31 cellular contexts compared by ENCODE assay signal in the genomic region with DNA sequence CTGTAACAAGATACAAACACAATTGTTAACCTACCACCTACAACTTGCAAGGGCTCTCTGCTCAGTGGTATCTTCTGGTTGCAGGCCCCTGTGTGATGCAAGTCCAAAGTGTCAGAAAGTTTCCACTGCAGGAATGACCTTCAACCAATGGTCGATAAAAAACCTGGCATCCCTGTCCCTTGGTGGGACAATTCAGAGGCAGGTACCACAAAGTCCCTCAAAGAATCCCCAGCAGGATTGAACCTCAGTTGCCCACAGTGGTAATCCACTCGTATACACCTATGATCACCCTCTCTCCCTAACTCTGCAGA. TPM values are rescaled to one million over a fixed set of nuclear protein-coding genes. Genes with fewer than 3 reads are reported as not detected.
A peak's percentile ranks its signal among the peaks of the same experiment; 100 is the strongest.
DNase-seq lines count a peak whose midpoint lies in the region; ATAC-seq and TF ChIP-seq lines count a peak whose summit lies in the region.
"Had no signal": no experiment of that assay in that cellular context is flagged by ENCODE, and none has a peak within 500 bp of the region (broad histone marks: within the 10 kb centered on the region; RNA-seq: fewer than 3 reads in every experiment).

No MANE protein-coding gene starts in this region.

- H3K4me3 ChIP-seq in right atrium auricular region, result no peak overlapping the region
- H3K4me3 ChIP-seq: esophagus squamous epithelium, skin epidermis, upper lobe of left lung had no signal

- intact Hi-C loops in Right ventricle myocardium inferior (cut with DNase I), result no loop called here

- H3K4me1 Mint-ChIP-seq in central memory CD8-positive, alpha-beta T cell, result peaks cover 13% of the 10 kb centered on the region

- peak overlapping the region in 1 of 2 donors; percentile 40 for H3K27ac ChIP-seq in right atrium auricular region
- H3K27ac ChIP-seq: esophagus squamous epithelium, skin epidermis, upper lobe of left lung, VCaP had no signal

- H3K9me3 Mint-ChIP-seq in central memory CD8-positive, alpha-beta T cell, result no peaks in the 10 kb centered on the region
- H3K9me3 Mint-ChIP-seq: activated CD4-positive, alpha-beta T cell treated with anti-CD3 and anti-CD28 coated beads, Interleukin-2, amount 10 ng/mL, durations not matched to agents 7 days and 5 days; activated T-cell treated with anti-CD3 and anti-CD28 coated beads, Interleukin-2, amount 50 U/mL, for 24 hours; CD4-positive, alpha-beta T cell; stimulated activated naive B cell treated with anti-CD40 and anti-IgM and Interleukin-4, amounts not matched to agents 10 μg/mL and 1 μg/mL and 100 μg/mL, for 72 hours had no signal

- no peaks in the 10 kb centered on the region for H3K27me3 ChIP-seq in right atrium auricular region
- H3K27me3 ChIP-seq: esophagus squamous epithelium, upper lobe of left lung had no signal

- no peak for TF ChIP-seq CTCF in right atrium auricular region (IDR thresholded peaks at IDR 0.05)

- DNase-seq in Right ventricle myocardium inferior (ENCODE audit: missing footprints) (no peak), right atrium auricular region (ENCODE audit: low spot score) (no peak), left lobe of liver (ENCODE audit: low spot score) (peak; percentile 65), hippocampal formation (lab: John Stamatoyannopoulos, UW) (no peak), NK-92 (lab: John Stamatoyannopoulos, UW; ENCODE audit: unreplicated experiment) (no peak)
- DNase-seq in central memory CD8-positive, alpha-beta T cell (ENCODE audit: low spot score in 2 of 2), result no peak
- no peak for DNase-seq in activated effector memory CD4-positive, alpha-beta T cell treated with Interleukin-2 at 50 U/mL for 16 hours
- DNase-seq: activated CD4-positive, alpha-beta T cell treated with anti-CD3 and anti-CD28 coated beads, Interleukin-2, amount 10 ng/mL, durations not matched to agents 7 days and 5 days; activated gamma-delta T cell; activated naive CD8-positive, alpha-beta T cell treated with anti-CD3 and anti-CD28 coated beads for 36 hours; activated T-cell treated with anti-CD3 and anti-CD28 coated beads, Interleukin-2, amount 50 U/mL, for 24 hours; anterior cingulate cortex; CD4-positive, alpha-beta T cell; esophagus squamous epithelium; foreskin melanocyte; Kasumi-1; NCI-H1436; NCI-H2081 treated with DMSO at 0.1 percent for 48 hours; NCI-H345; NCI-H748 treated with DMSO at 0.1 percent for 48 hours; nephron progenitor cell; SIG-M5; stimulated activated naive B cell treated with anti-CD40 and anti-IgM and Interleukin-4, amounts not matched to agents 10 μg/mL and 1 μg/mL and 100 μg/mL, for 72 hours; substantia nigra; T-helper 9 cell; upper lobe of left lung had no signal

- peaks cover 9% of the 10 kb centered on the region for H3K36me3 ChIP-seq in right atrium auricular region

- H3K4me3 Mint-ChIP-seq in central memory CD8-positive, alpha-beta T cell, result no peak overlapping the region
- H3K4me3 Mint-ChIP-seq: activated CD4-positive, alpha-beta T cell treated with anti-CD3 and anti-CD28 coated beads, Interleukin-2, amount 10 ng/mL, durations not matched to agents 7 days and 5 days; activated naive CD8-positive, alpha-beta T cell treated with anti-CD3 and anti-CD28 coated beads for 36 hours; activated T-cell treated with anti-CD3 and anti-CD28 coated beads, Interleukin-2, amount 50 U/mL, for 24 hours; CD4-positive, alpha-beta T cell; nephron progenitor cell; stimulated activated naive B cell treated with anti-CD40 and anti-IgM and Interleukin-4, amounts not matched to agents 10 μg/mL and 1 μg/mL and 100 μg/mL, for 72 hours had no signal

- H3K36me3 Mint-ChIP-seq in central memory CD8-positive, alpha-beta T cell (ENCODE audit: insufficient read depth), result peaks cover 6% of the 10 kb centered on the region

- H3K27ac Mint-ChIP-seq in central memory CD8-positive, alpha-beta T cell (ENCODE audit: low read depth), result peak overlapping the region; percentile 6
- H3K27ac Mint-ChIP-seq: activated CD4-positive, alpha-beta T cell treated with anti-CD3 and anti-CD28 coated beads, Interleukin-2, amount 10 ng/mL, durations not matched to agents 7 days and 5 days; activated naive CD8-positive, alpha-beta T cell treated with anti-CD3 and anti-CD28 coated beads for 36 hours; activated T-cell treated with anti-CD3 and anti-CD28 coated beads, Interleukin-2, amount 50 U/mL, for 24 hours; CD4-positive, alpha-beta T cell; stimulated activated naive B cell treated with anti-CD40 and anti-IgM and Interleukin-4, amounts not matched to agents 10 μg/mL and 1 μg/mL and 100 μg/mL, for 72 hours had no signal

- no peaks in the 10 kb centered on the region for H3K9me3 ChIP-seq in right atrium auricular region
- H3K9me3 ChIP-seq: esophagus squamous epithelium, upper lobe of left lung had no signal

- peaks cover 0 to 15% of the 10 kb centered on the region in 2 donors for H3K4me1 ChIP-seq in right atrium auricular region

- ATAC-seq in Right ventricle myocardium inferior (peak; percentile 56), left lobe of liver (peak; percentile 84), esophagus mucosa (no peak)
- ATAC-seq in central memory CD8-positive, alpha-beta T cell (replicated peaks; ENCODE audit: extremely low read depth, poor library complexity, severe bottlenecking), result no peak
- ATAC-seq: Panc1; stimulated activated naive B cell treated with anti-CD40 and anti-IgM and Interleukin-4, amounts not matched to agents 10 μg/mL and 1 μg/mL and 100 μg/mL, for 72 hours had no signal

- H3K27me3 Mint-ChIP-seq in central memory CD8-positive, alpha-beta T cell, result no peaks in the 10 kb centered on the region
- H3K27me3 Mint-ChIP-seq: activated CD4-positive, alpha-beta T cell treated with anti-CD3 and anti-CD28 coated beads, Interleukin-2, amount 10 ng/mL, durations not matched to agents 7 days and 5 days; activated naive CD8-positive, alpha-beta T cell treated with anti-CD3 and anti-CD28 coated beads for 36 hours; activated T-cell treated with anti-CD3 and anti-CD28 coated beads, Interleukin-2, amount 50 U/mL, for 24 hours; CD4-positive, alpha-beta T cell; stimulated activated naive B cell treated with anti-CD40 and anti-IgM and Interleukin-4, amounts not matched to agents 10 μg/mL and 1 μg/mL and 100 μg/mL, for 72 hours had no signal

RNA-seq across cellular contexts. Expression of a gene that starts 15.9 kb away (rescaled TPM):
- 89.5 TPM for total RNA-seq in Right ventricle myocardium inferior
- total RNA-seq in right atrium auricular region, result 100 to 1,000 TPM in 1 of 2 donors, 10 to 100 TPM in 1; 95.6 to 137 TPM
- total RNA-seq in left lobe of liver, result 36.7 TPM
- total RNA-seq in esophagus mucosa, result 71.4 TPM

RNA-seq across cellular contexts. Expression of a gene that starts 28.1 kb away (rescaled TPM):
- total RNA-seq in Right ventricle myocardium inferior (not detected), right atrium auricular region (under 1 TPM in 1 of 2 donors, not detected in 1; 0.04 TPM), left lobe of liver (0.03 TPM), esophagus mucosa (0.04 TPM)
- total RNA-seq: H4 had no signal

RNA-seq across cellular contexts. Expression of a gene that starts 47.3 kb away (rescaled TPM):
- total RNA-seq in Right ventricle myocardium inferior, result 16.8 TPM
- total RNA-seq in right atrium auricular region, result 10 to 100 TPM; 14.2 to 18.2 TPM
- total RNA-seq in left lobe of liver, result 4.7 TPM
- total RNA-seq in esophagus mucosa, result 13.4 TPM

Comparison
In these comparisons a context has a peak if more than half of its experiments do, and no peak if none do; other contexts are left out.
1. ATAC-seq: peak in Right ventricle myocardium inferior (single experiment) and left lobe of liver (single experiment); none in central memory CD8-positive, alpha-beta T cell (single experiment) and esophagus mucosa (single experiment).